8 cellular contexts compared by ENCODE assay signal in genomic region chr11:8682219-8683114, GRCh38. TPM values are rescaled to one million over a fixed set of nuclear protein-coding genes. Genes with fewer than 3 reads are reported as not detected.
A peak's percentile ranks its signal among the peaks of the same experiment; 100 is the strongest.
DNase-seq lines count a peak whose midpoint lies in the region; ATAC-seq, FAIRE-seq and TF ChIP-seq lines count a peak whose summit lies in the region.

RPL27A (plus strand) TSS chr11:8682792; CDS start chr11:8682814, 22 bp downstream.
TRIM66 (minus strand) TSS chr11:8682665; CDS start chr11:8672274, 10,391 bp downstream.

- H2AFZ ChIP-seq in H1 (ENCODE audit: low read length): no peak within 1 kb of the TSS

- peak; percentile 99 to 100 for TF ChIP-seq POLR2A in H1 (IDR thresholded peaks at IDR 0.05; ENCODE audit: control extremely low read depth in 1 of 2, low read depth in 2 of 2, low read length in 2 of 2)

- H2BK20ac ChIP-seq in H1 (ENCODE audit: low read length): no peak within 1 kb of the TSS

- peak within 1 kb of the TSS; percentile 100 for H3K18ac ChIP-seq in H1 (ENCODE audit: extremely low read depth, low read length)

- no peak within 1 kb of the TSS for H2BK120ac ChIP-seq in H1 (replicated peaks; ENCODE audit: low read depth, low read length)

- H3K4me3 ChIP-seq in HUES48 (ENCODE audit: low read depth, low read length) (peak within 1 kb of the TSS; percentile 91), NT2/D1 (ENCODE audit: insufficient read length, low read depth) (peak within 1 kb of the TSS; percentile 98), H1 (ENCODE audit: extremely low read depth in 1 of 4, insufficient read depth in 2 of 4, low read depth in 3 of 4, low read length in 4 of 4) (peak within 1 kb of the TSS; percentile 87 to 98 (median 97)), mesodermal cell (ENCODE audit: extremely low read depth, insufficient read depth, low read length, poor library complexity, severe bottlenecking) (peak within 1 kb of the TSS; percentile 99)

- ATAC-seq in GM21423 (IDR thresholded peaks at IDR 0.05; ENCODE audit: unreplicated experiment): peak; percentile 95
- peak; percentile 94 for ATAC-seq in activated CD8-positive, alpha-beta memory T cell treated with anti-CD3 and anti-CD28 coated beads, Interleukin-2, amount 10 ng/mL, durations not matched to agents 7 days and 5 days

- H2AK5ac ChIP-seq in H1 (ENCODE audit: low read depth, low read length): peak within 1 kb of the TSS; percentile 88

- peaks cover 8 to 32% of the 10 kb centered on the region in 2 experiments for H3K79me2 ChIP-seq in H1 (ENCODE audit: control insufficient read depth in 1 of 2, insufficient read depth in 2 of 2, low read length in 2 of 2)

- H3K27me3 ChIP-seq in HUES48 (ENCODE audit: control insufficient read depth, insufficient read depth, low read length) (no peaks in the 10 kb centered on the region), NT2/D1 (ENCODE audit: insufficient read depth, insufficient read length) (no peaks in the 10 kb centered on the region), H1 (replicated peaks in 1 of 4; ENCODE audit: control insufficient read depth in 3 of 4, extremely low read depth in 1 of 4, insufficient read depth in 3 of 4, low read length in 3 of 4) (no peaks in the 10 kb centered on the region)

- H3K14ac ChIP-seq in H1 (ENCODE audit: insufficient read length): peak within 1 kb of the TSS; percentile 37

- H3K4me2 ChIP-seq in H1 (ENCODE audit: insufficient read depth in 1 of 2, low read depth in 2 of 2, low read length in 2 of 2): peak within 1 kb of the TSS; percentile 88 to 99

- WGBS in H1 (ENCODE audit: extremely low coverage in 1 of 2, insufficient coverage in 1 of 2, insufficient read length in 1 of 2, insufficient replicate concordance in 2 of 2, low coverage in 1 of 2, low lambda C conversion rate in 2 of 2, missing lambda C conversion rate in 1 of 2), 2 experiments: 1% methylated on average over 57 of the region's 73 CpGs; no CpG with 5 or more reads in 1 of the 2 experiments
- 0 to 1% methylated on average over 56 to 58 of the region's 73 CpGs for WGBS in mesodermal cell (ENCODE audit: insufficient coverage in 2 of 2), 2 experiments

- H3K56ac ChIP-seq in H1 (replicated peaks; ENCODE audit: insufficient read length, low read depth, low read length): peak within 1 kb of the TSS; percentile 95

- TF ChIP-seq CTCF in Calu3 (IDR thresholded peaks at IDR 0.05; ENCODE audit: unreplicated experiment) (no peak), H1 (IDR thresholded peaks at IDR 0.05; ENCODE audit: control extremely low read depth in 1 of 3, insufficient read depth in 1 of 3, low read depth in 1 of 3, low read length in 3 of 3) (peak in 1 of 3 experiments; percentile 3; a peak in 1 of 4 replicates)

- peaks cover 60% of the 10 kb centered on the region for H3K36me3 Mint-ChIP-seq in Calu3 (ENCODE audit: insufficient read depth, unreplicated experiment)
- peaks cover 65% of the 10 kb centered on the region for H3K36me3 Mint-ChIP-seq in activated CD8-positive, alpha-beta memory T cell treated with anti-CD3 and anti-CD28 coated beads, Interleukin-2, amount 10 ng/mL, durations not matched to agents 7 days and 5 days

- H3K4ac ChIP-seq in H1 (replicated peaks; ENCODE audit: insufficient read length, low read depth, low read length): peak within 1 kb of the TSS; percentile 98

- H2BK5ac ChIP-seq in H1 (ENCODE audit: low read depth, low read length): peak within 1 kb of the TSS; percentile 98

- peaks cover 0 to 14% of the 10 kb centered on the region in 2 experiments for H4K20me1 ChIP-seq in H1 (replicated peaks in 1 of 2; ENCODE audit: control insufficient read depth in 1 of 2, insufficient read depth in 2 of 2, low read length in 2 of 2)

- TF ChIP-seq EP300 in H1 (IDR thresholded peaks at IDR 0.05; ENCODE audit: borderline replicate concordance in 1 of 2, low read depth in 2 of 2, low read length in 2 of 2): no peak

- no peaks in the 10 kb centered on the region for H3K9me3 Mint-ChIP-seq in Calu3 (ENCODE audit: low read depth, unreplicated experiment)
- no peaks in the 10 kb centered on the region for H3K9me3 Mint-ChIP-seq in activated CD8-positive, alpha-beta memory T cell treated with anti-CD3 and anti-CD28 coated beads, Interleukin-2, amount 10 ng/mL, durations not matched to agents 7 days and 5 days (ENCODE audit: low read depth)

- intact Hi-C loops in Calu3 (cut with micrococcal nuclease; ENCODE audit: unreplicated experiment): loop anchor here (1.0 kb wide), 1 partner anchor 282 kb away; the partner anchor contains the start of gene TMEM9B

- peak within 1 kb of the TSS; percentile 88 for H3K27ac Mint-ChIP-seq in Calu3 (ENCODE audit: unreplicated experiment)
- peak within 1 kb of the TSS; percentile 93 for H3K27ac Mint-ChIP-seq in activated CD8-positive, alpha-beta memory T cell treated with anti-CD3 and anti-CD28 coated beads, Interleukin-2, amount 10 ng/mL, durations not matched to agents 7 days and 5 days

- H4K8ac ChIP-seq in H1 (ENCODE audit: extremely low read depth, insufficient read depth, low read length): peak within 1 kb of the TSS; percentile 99; the same call in 1 of the 2 replicates

- no peaks in the 10 kb centered on the region for H3K27me3 Mint-ChIP-seq in Calu3 (ENCODE audit: unreplicated experiment)
- no peaks in the 10 kb centered on the region for H3K27me3 Mint-ChIP-seq in activated CD8-positive, alpha-beta memory T cell treated with anti-CD3 and anti-CD28 coated beads, Interleukin-2, amount 10 ng/mL, durations not matched to agents 7 days and 5 days

- no peak within 1 kb of the TSS for H3K23ac ChIP-seq in H1 (ENCODE audit: insufficient read length)

- peak; percentile 7 for FAIRE-seq in H1 (lab: Jason Lieb, UNC)

- peaks cover 44% of the 10 kb centered on the region for H3K36me3 ChIP-seq in HUES48 (ENCODE audit: control insufficient read depth, insufficient read depth, low read length)
- peaks cover 52% of the 10 kb centered on the region for H3K36me3 ChIP-seq in NT2/D1 (ENCODE audit: insufficient read depth, insufficient read length, low read length)
- peaks cover 17 to 42% (median 33%) of the 10 kb centered on the region in 4 experiments for H3K36me3 ChIP-seq in H1 (ENCODE audit: control insufficient read depth in 2 of 4, insufficient read depth in 4 of 4, low read length in 3 of 4)
- H3K36me3 ChIP-seq in mesodermal cell (ENCODE audit: control insufficient read depth, insufficient read depth, low read length): peaks cover 44% of the 10 kb centered on the region

- H3K79me1 ChIP-seq in H1 (ENCODE audit: low read depth, low read length): 0 out of 2 replicates have a peak, but pooled peaks cover 4% of the 10 kb centered on the region

- H3K4me1 Mint-ChIP-seq in Calu3 (ENCODE audit: low read depth, unreplicated experiment): peaks cover 22% of the 10 kb centered on the region
- H3K4me1 Mint-ChIP-seq in activated CD8-positive, alpha-beta memory T cell treated with anti-CD3 and anti-CD28 coated beads, Interleukin-2, amount 10 ng/mL, durations not matched to agents 7 days and 5 days: peaks cover 53% of the 10 kb centered on the region

- peak within 1 kb of the TSS; percentile 90 for H2BK12ac ChIP-seq in H1 (ENCODE audit: low read depth, low read length)

- 0 out of 4 replicates have a peak, but pooled peaks of 1 of the 2 experiments have one; percentile 7 for TF ChIP-seq RAD21 in H1 (IDR thresholded peaks at IDR 0.05 in 1 of 2, conservative IDR thresholded peaks at IDR 0.05 in 1 of 2; ENCODE audit: low read depth in 2 of 2, low read length in 2 of 2)

- peak within 1 kb of the TSS; percentile 99 for H4K5ac ChIP-seq in H1 (ENCODE audit: insufficient read length, low read depth, low read length)

- CTCF ChIA-PET in Calu3 (lab: Charles Lee): no interaction called here
- CTCF ChIA-PET in activated CD8-positive, alpha-beta memory T cell treated with anti-CD3 and anti-CD28 coated beads, Interleukin-2, amount 10 ng/mL, durations not matched to agents 7 days and 5 days (lab: Charles Lee): interaction anchor here (0.7 to 2.1 kb wide), 6 partner anchors 9 to 695 kb away, joined by 3 to 8 read pairs (median 3); partner anchors contain the start of gene EIF3F
- CTCF ChIA-PET in H1 (lab: Charles Lee; ENCODE audit: partially characterized antibody): interaction anchor here (0.6 to 2.0 kb wide), 10 partner anchors 11 to 1575 kb away, joined by 3 to 5 read pairs (median 3); a partner anchor contains a TSS

- 0 out of 2 replicates have a peak within 1 kb of the TSS, but pooled peaks have one; percentile 11 for H2BK15ac ChIP-seq in H1 (ENCODE audit: low read length)

- H4K91ac ChIP-seq in H1 (replicated peaks; ENCODE audit: insufficient read length, low read length): peak within 1 kb of the TSS; percentile 99

- peaks cover 15% of the 10 kb centered on the region for H3K4me1 ChIP-seq in HUES48 (ENCODE audit: control insufficient read depth, insufficient read depth, low read length)
- no peaks in the 10 kb centered on the region for H3K4me1 ChIP-seq in NT2/D1 (ENCODE audit: insufficient read depth, insufficient read length)
- H3K4me1 ChIP-seq in H1 (replicated peaks in 1 of 4; ENCODE audit: control insufficient read depth in 3 of 4, insufficient read depth in 4 of 4, low read length in 3 of 4): peaks cover 0 to 8% (median 2%) of the 10 kb centered on the region in 4 experiments; a peak in 4 of 7 replicates
- H3K4me1 ChIP-seq in mesodermal cell (ENCODE audit: control insufficient read depth, insufficient read depth, low read length, poor library complexity, severe bottlenecking): peaks cover 23% of the 10 kb centered on the region

- peak within 1 kb of the TSS; percentile 89 for H3K4me3 Mint-ChIP-seq in Calu3 (ENCODE audit: low read depth, unreplicated experiment)
- H3K4me3 Mint-ChIP-seq in activated CD8-positive, alpha-beta memory T cell treated with anti-CD3 and anti-CD28 coated beads, Interleukin-2, amount 10 ng/mL, durations not matched to agents 7 days and 5 days: peak within 1 kb of the TSS; percentile 95

- POLR2A ChIA-PET in H1 (lab: Charles Lee; ENCODE audit: partially characterized antibody): interaction anchor here (0.7 to 8.5 kb wide), 61 partner anchors 10 to 703 kb away, joined by 3 to 143 read pairs (median 4); partner anchors contain the start of gene STK33

- H3K27ac ChIP-seq in HUES48 (ENCODE audit: low read depth, low read length) (peak within 1 kb of the TSS; percentile 99), H1 (ENCODE audit: low read depth, low read length) (peak within 1 kb of the TSS; percentile 96), mesodermal cell (ENCODE audit: low read depth, low read length, severe bottlenecking) (peak within 1 kb of the TSS; percentile 88)

- BruUV-seq in Calu3 (replicated peaks; lab: Mats Ljungman, UMichigan): TSS peak; percentile 83

- no peaks in the 10 kb centered on the region for H3K9me3 ChIP-seq in HUES48 (ENCODE audit: control insufficient read depth, insufficient read depth, low read length)
- no peaks in the 10 kb centered on the region for H3K9me3 ChIP-seq in NT2/D1 (ENCODE audit: insufficient read depth, low read length)
- no peaks in the 10 kb centered on the region for H3K9me3 ChIP-seq in H1 (ENCODE audit: insufficient read depth in 2 of 2, low read depth in 1 of 2, low read length in 1 of 2)
- H3K9me3 ChIP-seq in mesodermal cell (ENCODE audit: control insufficient read depth, low read length): no peaks in the 10 kb centered on the region

- DNase-seq in Calu3: peak; percentile 99
- peak; percentile 81 for DNase-seq in NT2/D1 (ENCODE audit: low read depth, low spot score)
- DNase-seq in activated CD8-positive, alpha-beta memory T cell treated with anti-CD3 and anti-CD28 coated beads, Interleukin-2, amount 10 ng/mL, durations not matched to agents 7 days and 5 days: peak; percentile 99
- DNase-seq in H1 (ENCODE audit: low read depth in 1 of 2, low spot score in 2 of 2): peak; percentile 82 to 100
- peak; percentile 97 for DNase-seq in stimulated activated CD8-positive, alpha-beta memory T cell treated with anti-CD3 and anti-CD28 coated beads, Interleukin-15, amount 100 ng/mL, for 24 hours (ENCODE audit: low read depth)

- peaks cover 10% of the 10 kb centered on the region for H3K23me2 ChIP-seq in H1 (ENCODE audit: low read depth, low read length)

- H3K9ac ChIP-seq in HUES48 (ENCODE audit: low read depth, low read length) (peak within 1 kb of the TSS; percentile 100), NT2/D1 (ENCODE audit: insufficient read length, low read depth) (peak within 1 kb of the TSS; percentile 100), H1 (replicated peaks in 1 of 4; ENCODE audit: extremely low read depth in 1 of 4, low read depth in 3 of 4, low read length in 3 of 4) (peak within 1 kb of the TSS; percentile 98 to 99 (median 98))

RNA-seq across cellular contexts. Expression of gene RPL27A, which starts in this region (rescaled TPM):
- 571 and 585 TPM in 2 replicates for total RNA-seq in Calu3 (2022)
- 100 to 1,000 TPM; 715 to 800 TPM for total RNA-seq in activated CD8-positive, alpha-beta memory T cell treated with anti-CD3 and anti-CD28 coated beads, Interleukin-2, amount 10 ng/mL, durations not matched to agents 7 days and 5 days
- 1,756 and 1,761 TPM in 2 replicates for total RNA-seq in H1 (2021; fragmentation: NEBNext Ultra II Directional; extraction: Animal tissue kit (Norgen Biotek cat#: 25700))
- polyA plus RNA-seq in H1 (2011; rRNA removed): 1,777 and 1,837 TPM in 2 replicates
- polyA plus RNA-seq in H1 (2011; cell fraction: cytosol; rRNA removed): 2,449 TPM
- polyA plus RNA-seq in H1 (2011; cell fraction: nucleus; rRNA removed): 879 TPM
- 2,701 to 2,826 TPM (median 2,726 TPM) in 4 replicates for polyA plus RNA-seq in H1 (2012, experiment 1 of 2)
- polyA plus RNA-seq in H1 (2012, experiment 2 of 2): 37,839 TPM
- 2,237 TPM for polyA plus RNA-seq in H1 (2013, experiment 1 of 2)
- polyA plus RNA-seq in H1 (2013, experiment 2 of 2): 2,283 TPM
- polyA minus RNA-seq in H1 (2011; rRNA and poly(A)+ RNA removed): 410 and 445 TPM in 2 replicates
- polyA minus RNA-seq in H1 (2011; cell fraction: cytosol; rRNA and poly(A)+ RNA removed): 498 TPM
- 541 TPM for polyA minus RNA-seq in H1 (2011; cell fraction: nucleus; rRNA and poly(A)+ RNA removed)
- 2,844 TPM for polyA plus RNA-seq in mesodermal cell (2013, experiment 1 of 2)
- 2,596 TPM for polyA plus RNA-seq in mesodermal cell (2013, experiment 2 of 2)

RNA-seq across cellular contexts. Expression of gene TRIM66, which starts in this region (rescaled TPM):
- total RNA-seq in Calu3 (2022): 14.0 and 19.5 TPM in 2 replicates
- 10 to 100 TPM; 32.1 to 42.4 TPM for total RNA-seq in activated CD8-positive, alpha-beta memory T cell treated with anti-CD3 and anti-CD28 coated beads, Interleukin-2, amount 10 ng/mL, durations not matched to agents 7 days and 5 days
- total RNA-seq in H1 (2021; fragmentation: NEBNext Ultra II Directional; extraction: Animal tissue kit (Norgen Biotek cat#: 25700)): 3.0 and 3.1 TPM in 2 replicates
- polyA plus RNA-seq in H1 (2011; rRNA removed): 3.5 and 4.4 TPM in 2 replicates
- 4.7 TPM for polyA plus RNA-seq in H1 (2011; cell fraction: cytosol; rRNA removed)
- polyA plus RNA-seq in H1 (2011; cell fraction: nucleus; rRNA removed): 17.7 TPM
- polyA plus RNA-seq in H1 (2012, experiment 1 of 2): 3.2 to 4.1 TPM (median 3.7 TPM) in 4 replicates
- 0.46 TPM for polyA plus RNA-seq in H1 (2012, experiment 2 of 2)
- polyA plus RNA-seq in H1 (2013, experiment 1 of 2): 2.2 TPM
- 1.5 TPM for polyA plus RNA-seq in H1 (2013, experiment 2 of 2)
- 7.1 and 16.9 TPM in 2 replicates for polyA minus RNA-seq in H1 (2011; rRNA and poly(A)+ RNA removed)
- 2.7 TPM for polyA minus RNA-seq in H1 (2011; cell fraction: cytosol; rRNA and poly(A)+ RNA removed)
- 13.4 TPM for polyA minus RNA-seq in H1 (2011; cell fraction: nucleus; rRNA and poly(A)+ RNA removed)
- 4.3 TPM for polyA plus RNA-seq in mesodermal cell (2013, experiment 1 of 2)
- polyA plus RNA-seq in mesodermal cell (2013, experiment 2 of 2): 3.9 TPM

Comparison
In these comparisons a context has a peak if more than half of its experiments do, and no peak if none do; other contexts are left out.
1. Peak in every context shown above with its lines: DNase-seq, ATAC-seq, H3K4me3 ChIP-seq and H3K27ac ChIP-seq.